8 cellular contexts compared by ENCODE assay signal in genomic region chr11:64849600-64850356, GRCh38. TPM values are rescaled to one million over a fixed set of nuclear protein-coding genes. Genes with fewer than 3 reads are reported as not detected.
A peak's percentile ranks its signal among the peaks of the same experiment; 100 is the strongest.
DNase-seq lines count a peak whose midpoint lies in the region; ATAC-seq, FAIRE-seq and TF ChIP-seq lines count a peak whose summit lies in the region.

No MANE protein-coding gene starts in this region.

- POLR2A ChIA-PET in A549 (lab: Yijun Ruan, JAX) (interaction anchor here (0.6 to 1.6 kb wide), 3 partner anchors 28 to 44 kb away, joined by 3 to 7 read pairs (median 3); partner anchors contain the start of gene EHD1), GM12878 (lab: Charles Lee) (interaction anchor here (0.9 to 24.3 kb wide), 6 partner anchors 14 to 272 kb away, joined by 4 to 620 read pairs (median 9); partner anchors contain the start of genes EHD1, FAU and MRPL49)

- CTCF ChIA-PET in A549 (lab: Yijun Ruan, JAX) = interaction anchor here (1.2 to 39.4 kb wide), 12 partner anchors 11 to 268 kb away, joined by 3 to 1607 read pairs (median 8); partner anchors contain the start of genes ARL2, BATF2, EHD1 and TM7SF2
- CTCF ChIA-PET in GM12878 (lab: Yijun Ruan, JAX) = interaction anchor here (1.0 to 28.8 kb wide), 15 partner anchors 14 to 480 kb away, joined by 3 to 1208 read pairs (median 18); partner anchors contain the start of genes ARL2, CDC42EP2, EHD1 and MAP4K2

- no peaks in the 10 kb centered on the region for H3K27me3 Mint-ChIP-seq in endodermal cell (ENCODE audit: insufficient read depth)

- 91% methylated on average over 15 of the region's 19 CpGs for WGBS in A549 (ENCODE audit: missing lambda C conversion rate)
- 68% methylated on average over 19 of the region's 19 CpGs for WGBS in GM12878 (ENCODE audit: insufficient coverage, insufficient replicate concordance, low lambda C conversion rate, missing lambda C conversion rate)
- 82 to 86% methylated on average over 19 of the region's 19 CpGs for WGBS in lung, 2 donors
- WGBS in endodermal cell (ENCODE audit: insufficient coverage in 1 of 2, insufficient read length in 1 of 2), 2 experiments = 96 to 97% methylated on average over 17 to 19 of the region's 19 CpGs

- peaks cover 5% of the 10 kb centered on the region for H3K36me3 Mint-ChIP-seq in endodermal cell (ENCODE audit: low read depth)

- no TSS peak for BruUV-seq in GM12878 (replicated peaks; lab: Mats Ljungman, UMichigan)

- H3K4me2 ChIP-seq in A549 (no peak overlapping the region), GM12878 (ENCODE audit: control insufficient read depth, insufficient read depth) (no peak overlapping the region)

- H2AFZ ChIP-seq in GM12878 (ENCODE audit: control insufficient read depth, low read depth, low read length) = no peak overlapping the region

- no peak for TF ChIP-seq EP300 in A549 (IDR thresholded peaks at IDR 0.05)
- TF ChIP-seq EP300 in GM12878 (IDR thresholded peaks at IDR 0.05; ENCODE audit: borderline replicate concordance in 1 of 2, control insufficient read depth in 1 of 2, low read depth in 2 of 2, low read length in 2 of 2) = no peak

- RAD21 ChIA-PET in GM12878 (lab: Charles Lee; ENCODE audit: unreplicated experiment) = interaction anchor here (0.6 to 12.9 kb wide), 17 partner anchors 14 to 480 kb away, joined by 3 to 316 read pairs (median 12); partner anchors contain the start of genes ARL2, BATF2, CAPN1 and EHD1

- H3K4me3 ChIP-seq in A549 = no peak overlapping the region
- no peak overlapping the region for H3K4me3 ChIP-seq in GM12878
- H3K4me3 ChIP-seq in lung = no peak overlapping the region
- H3K4me3 ChIP-seq in endodermal cell (ENCODE audit: low read length) = no peak overlapping the region

- no peaks in the 10 kb centered on the region for H3K27me3 ChIP-seq in GM12878 (replicated peaks in 1 of 2; ENCODE audit: control insufficient read depth in 2 of 2, insufficient read depth in 2 of 2, low read length in 1 of 2)
- H3K27me3 ChIP-seq in lung (ENCODE audit: control insufficient read depth, insufficient read depth) = no peaks in the 10 kb centered on the region
- no peaks in the 10 kb centered on the region for H3K27me3 ChIP-seq in endodermal cell (ENCODE audit: control insufficient read depth, insufficient read depth, low read length, poor library complexity, severe bottlenecking)

- H3K4me1 Mint-ChIP-seq in endodermal cell = peaks cover 17% of the 10 kb centered on the region

- SMC1A ChIA-PET in GM12878 (lab: Charles Lee; ENCODE audit: uncharacterized antibody, unreplicated experiment) = interaction anchor here (1.1 to 12.7 kb wide), 10 partner anchors 14 to 262 kb away, joined by 3 to 306 read pairs (median 16); partner anchors contain the start of genes ARL2, BATF2, EHD1 and TM7SF2

- H3K9me3 ChIP-seq in A549 (no peaks in the 10 kb centered on the region), GM12878 (replicated peaks; ENCODE audit: control insufficient read depth, insufficient read depth, low read length) (no peaks in the 10 kb centered on the region), lung (ENCODE audit: control insufficient read depth in 2 of 2, insufficient read depth in 1 of 2, low read length in 1 of 2) (no peaks in the 10 kb centered on the region), endodermal cell (ENCODE audit: control insufficient read depth, low read length) (no peaks in the 10 kb centered on the region)

- in situ Hi-C loops in GM12878 (cut with MboI) = loop anchor here (5.0 kb wide), 1 partner anchor 43 kb away; no protein-coding TSS in a partner anchor

- H3K36me3 ChIP-seq in GM12878 (ENCODE audit: control insufficient read depth in 2 of 2, insufficient read depth in 2 of 2, low read length in 1 of 2) (peaks cover 1 to 20% of the 10 kb centered on the region in 2 experiments; a peak in 3 of 4 replicates), lung (ENCODE audit: control insufficient read depth in 2 of 2, insufficient read depth in 2 of 2, low read length in 2 of 2) (peaks cover 0 to 18% of the 10 kb centered on the region in 2 donors), endodermal cell (ENCODE audit: control insufficient read depth, insufficient read depth, low read length) (peaks cover 4% of the 10 kb centered on the region)

- no peak for FAIRE-seq in A549 (lab: Jason Lieb, UNC)
- no peak for FAIRE-seq in GM12891 (lab: Jason Lieb, UNC)
- no peak for FAIRE-seq in GM12878 (lab: Jason Lieb, UNC)

- H3K4me1 ChIP-seq in A549 (peaks cover 80% of the 10 kb centered on the region), GM12878 (ENCODE audit: control insufficient read depth, insufficient read depth, low read length) (peaks cover 77% of the 10 kb centered on the region), lung (ENCODE audit: control insufficient read depth in 2 of 2, insufficient read depth in 2 of 2, low read length in 2 of 2) (peaks cover 0 to 30% of the 10 kb centered on the region in 2 donors), endodermal cell (ENCODE audit: control insufficient read depth, insufficient read depth, low read length) (no peaks in the 10 kb centered on the region)

- ATAC-seq in A549 = no peak
- no peak for ATAC-seq in GM12878
- no peak for ATAC-seq in lung (ENCODE audit: insufficient read depth, low FRiP score)
- no peak for ATAC-seq in HG03521 (IDR thresholded peaks at IDR 0.05; ENCODE audit: unreplicated experiment)
- no peak for ATAC-seq in GM18519 (IDR thresholded peaks at IDR 0.05; ENCODE audit: low FRiP score, unreplicated experiment)

- H3K27ac ChIP-seq in A549 (peak overlapping the region; percentile 19 to 92; a peak in 4 of 6 replicates), GM12878 (ENCODE audit: control insufficient read depth, insufficient read depth) (peak overlapping the region; percentile 24; the same call in 1 of the 2 replicates), lung (ENCODE audit: low read depth in 1 of 2, low read length in 1 of 2) (peak overlapping the region; percentile 61 to 66), endodermal cell (ENCODE audit: low read depth, low read length) (no peak overlapping the region)

- peaks cover 7% of the 10 kb centered on the region for H3K79me2 ChIP-seq in GM12878 (ENCODE audit: control insufficient read depth, insufficient read depth, low read length)

- DNase-seq in A549 (ENCODE audit: low read depth in 1 of 2, low spot score in 1 of 2) = no peak
- no peak for DNase-seq in GM12891 (ENCODE audit: insufficient read length, low spot score)
- no peak for DNase-seq in GM12878 (ENCODE audit: low read depth, low spot score)
- no peak for DNase-seq in lung (ENCODE audit: low spot score)
- DNase-seq in AG08396 (ENCODE audit: low spot score) = no peak
- no peak for DNase-seq in endodermal cell

- H3K9ac ChIP-seq in GM12878 (ENCODE audit: control insufficient read depth, insufficient read depth, low read length) (no peak overlapping the region), endodermal cell (ENCODE audit: extremely low read depth, low read length, poor library complexity, severe bottlenecking) (no peak overlapping the region)

- H4K20me1 ChIP-seq in GM12878 (ENCODE audit: control insufficient read depth, insufficient read depth) = no peaks in the 10 kb centered on the region

- no peak overlapping the region for H3K27ac Mint-ChIP-seq in endodermal cell

- H3K4me3 Mint-ChIP-seq in endodermal cell = no peak overlapping the region

- TF ChIP-seq RAD21 in A549 (conservative IDR thresholded peaks at IDR 0.05 in 1 of 2, IDR thresholded peaks at IDR 0.05 in 1 of 2) (0 out of 5 replicates have a peak, but pooled peaks of 1 of the 2 experiments have one; percentile 2), GM12878 (IDR thresholded peaks at IDR 0.05; ENCODE audit: insufficient read depth, low read depth, low read length) (peak; percentile 22; the same call in 1 of the 2 replicates)

- intact Hi-C loops in GM12878 (cut with micrococcal nuclease; ENCODE audit: unreplicated experiment) = loop anchor here (2.0 to 10.0 kb wide), 3 partner anchors 15 to 405 kb away; partner anchors contain the start of gene EHD1

- no peaks in the 10 kb centered on the region for H3K9me3 Mint-ChIP-seq in endodermal cell

- TF ChIP-seq POLR2A in A549 (IDR thresholded peaks at IDR 0.05; ENCODE audit: low read length) = no peak
- peak; percentile 32; the same call in 1 of the 2 replicates for TF ChIP-seq POLR2A in GM12891 (IDR thresholded peaks at IDR 0.05; ENCODE audit: low read depth, low read length)
- no peak for TF ChIP-seq POLR2A in GM12878 (IDR thresholded peaks at IDR 0.05; ENCODE audit: low read depth, low read length)

- TF ChIP-seq CTCF in A549 (IDR thresholded peaks at IDR 0.05) (no peak), GM12878 (IDR thresholded peaks at IDR 0.05 in 2 of 3, conservative IDR thresholded peaks at IDR 0.05 in 1 of 3; ENCODE audit: control insufficient read depth in 2 of 3, extremely low read depth in 1 of 3, insufficient read depth in 1 of 3, low read depth in 3 of 3, low read length in 3 of 3) (no peak), lung (IDR thresholded peaks at IDR 0.05; ENCODE audit: control extremely low read depth, extremely low read depth) (no peak), endodermal cell (conservative IDR thresholded peaks at IDR 0.05) (no peak)

RNA-seq across cellular contexts. Expression of gene CDC42BPG, which starts 5.3 kb away (rescaled TPM):
- 0.35 and 0.50 TPM in 2 replicates for polyA plus RNA-seq in A549 (2011; rRNA removed)
- polyA plus RNA-seq in A549 (2012; cell fraction: cytosol; rRNA removed) = 0.26 and 0.49 TPM in 2 replicates
- 1.3 and 1.8 TPM in 2 replicates for polyA plus RNA-seq in A549 (2012; cell fraction: nucleus; rRNA removed)
- polyA plus RNA-seq in A549 (2017; fragmentation: RNase III; extraction: RNeasy Plus Mini Kit Qiagen cat#74134 plus additional on column Dnase treatment) = 1.0 to 1.1 TPM (median 1.0 TPM) in 3 replicates
- polyA minus RNA-seq in A549 (2011; rRNA and poly(A)+ RNA removed) = 0.45 and 1.0 TPM in 2 replicates
- polyA plus RNA-seq in GM12891 (2012; ENCODE audit: low read depth, missing spikeins) = 0.36 TPM
- total RNA-seq in GM12878 (2013; cell fraction: nucleolus; rRNA removed) = 0.73 and 1.6 TPM in 2 replicates
- total RNA-seq in GM12878 (2014; rRNA removed) = 0.11 and 1.3 TPM in 2 replicates
- total RNA-seq in GM12878 (2014; rRNA removed; fragmentation: Illumina TruSeq; extraction: Trizol) = 0.09 TPM in 2 replicates
- total RNA-seq in GM12878 (2021) = 0.36 and 0.45 TPM in 2 replicates
- polyA plus RNA-seq in GM12878 (2011; ENCODE audit: low read depth) = 0.10 TPM
- 0.04 and 0.12 TPM in 2 replicates for polyA plus RNA-seq in GM12878 (2011; rRNA removed)
- polyA plus RNA-seq in GM12878 (2011; cell fraction: cytosol; rRNA removed) = 0.10 and 0.13 TPM in 2 replicates
- polyA plus RNA-seq in GM12878 (2011; cell fraction: nucleus; rRNA removed) = 0.48 and 0.92 TPM in 2 replicates
- polyA plus RNA-seq in GM12878 (2012) = 0.22 and 0.45 TPM in 2 replicates
- polyA plus RNA-seq in GM12878 (2014; fragmentation: Illumina TruSeq; extraction: Trizol) = 0.03 and 0.46 TPM in 2 replicates
- under 1 TPM in 1 of 2 experiments, not detected in 1; 0.02 TPM for polyA plus RNA-seq in GM12878 (2014; fragmentation: Nextera tagmentation; extraction: Ambion mirVana)
- 0.44 and 0.53 TPM in 2 replicates for polyA plus RNA-seq in GM12878 (2014; rRNA removed)
- under 1 TPM; 0.04 TPM for polyA plus RNA-seq in GM12878 (2016; fragmentation: Nextera tagmentation; extraction: Ambion mirVana)
- 0.05 TPM in 1 of 2 replicates, not detected in the other for polyA minus RNA-seq in GM12878 (2011; rRNA and poly(A)+ RNA removed)
- 0.13 TPM in 1 of 2 replicates, not detected in the other for polyA minus RNA-seq in GM12878 (2011; cell fraction: cytosol; rRNA and poly(A)+ RNA removed)
- polyA minus RNA-seq in GM12878 (2011; cell fraction: nucleus; rRNA and poly(A)+ RNA removed) = 0.19 and 0.24 TPM in 2 replicates
- 10 to 100 TPM; 11.2 to 23.5 TPM for total RNA-seq in lung
- polyA plus RNA-seq in lung = 1 to 10 TPM; 7.1 to 10.0 TPM
- total RNA-seq in endodermal cell = 10 to 100 TPM; 11.1 to 12.6 TPM
- polyA plus RNA-seq in endodermal cell (2013, experiment 1 of 2) = 2.0 TPM
- polyA plus RNA-seq in endodermal cell (2013, experiment 2 of 2) = 1.7 TPM

RNA-seq across cellular contexts. Expression of gene EHD1, which starts 28.6 kb away (rescaled TPM):
- polyA plus RNA-seq in A549 (2011; rRNA removed) = 25.9 and 27.7 TPM in 2 replicates
- polyA plus RNA-seq in A549 (2012; cell fraction: cytosol; rRNA removed) = 96.0 and 103 TPM in 2 replicates
- polyA plus RNA-seq in A549 (2012; cell fraction: nucleus; rRNA removed) = 153 and 200 TPM in 2 replicates
- 37.8 to 52.4 TPM (median 43.4 TPM) in 3 replicates for polyA plus RNA-seq in A549 (2017; fragmentation: RNase III; extraction: RNeasy Plus Mini Kit Qiagen cat#74134 plus additional on column Dnase treatment)
- polyA minus RNA-seq in A549 (2011; rRNA and poly(A)+ RNA removed) = 65.8 and 67.3 TPM in 2 replicates
- 84.7 TPM for polyA plus RNA-seq in GM12891 (2012; ENCODE audit: low read depth, missing spikeins)
- total RNA-seq in GM12878 (2013; cell fraction: nucleolus; rRNA removed) = 122 and 128 TPM in 2 replicates
- 50.9 and 64.6 TPM in 2 replicates for total RNA-seq in GM12878 (2014; rRNA removed)
- 24.3 and 24.5 TPM in 2 replicates for total RNA-seq in GM12878 (2014; rRNA removed; fragmentation: Illumina TruSeq; extraction: Trizol)
- 165 and 166 TPM in 2 replicates for total RNA-seq in GM12878 (2021)
- 43.3 TPM for polyA plus RNA-seq in GM12878 (2011; ENCODE audit: low read depth)
- polyA plus RNA-seq in GM12878 (2011; rRNA removed) = 21.0 and 50.4 TPM in 2 replicates
- polyA plus RNA-seq in GM12878 (2011; cell fraction: cytosol; rRNA removed) = 79.0 and 83.3 TPM in 2 replicates
- polyA plus RNA-seq in GM12878 (2011; cell fraction: nucleus; rRNA removed) = 107 and 190 TPM in 2 replicates
- 112 and 125 TPM in 2 replicates for polyA plus RNA-seq in GM12878 (2012)
- 18.9 and 71.4 TPM in 2 replicates for polyA plus RNA-seq in GM12878 (2014; fragmentation: Illumina TruSeq; extraction: Trizol)
- 1 to 10 TPM; 1.0 to 2.2 TPM for polyA plus RNA-seq in GM12878 (2014; fragmentation: Nextera tagmentation; extraction: Ambion mirVana)
- 68.5 and 102 TPM in 2 replicates for polyA plus RNA-seq in GM12878 (2014; rRNA removed)
- polyA plus RNA-seq in GM12878 (2016; fragmentation: Nextera tagmentation; extraction: Ambion mirVana) = 10 to 100 TPM; 88.1 to 97.5 TPM
- 75.9 and 95.9 TPM in 2 replicates for polyA minus RNA-seq in GM12878 (2011; rRNA and poly(A)+ RNA removed)
- 32.5 and 39.8 TPM in 2 replicates for polyA minus RNA-seq in GM12878 (2011; cell fraction: cytosol; rRNA and poly(A)+ RNA removed)
- polyA minus RNA-seq in GM12878 (2011; cell fraction: nucleus; rRNA and poly(A)+ RNA removed) = 37.4 and 72.2 TPM in 2 replicates
- 100 to 1,000 TPM in 1 of 2 donors, 10 to 100 TPM in 1; 71.2 to 139 TPM for total RNA-seq in lung
- polyA plus RNA-seq in lung = 100 to 1,000 TPM in 1 of 2 donors, 10 to 100 TPM in 1; 42.1 to 144 TPM
- 10 to 100 TPM; 39.7 to 43.8 TPM for total RNA-seq in endodermal cell
- polyA plus RNA-seq in endodermal cell (2013, experiment 1 of 2) = 33.1 TPM
- 32.7 TPM for polyA plus RNA-seq in endodermal cell (2013, experiment 2 of 2)

RNA-seq across cellular contexts. Expression of gene MEN1, which starts 39.4 kb away (rescaled TPM):
- polyA plus RNA-seq in A549 (2011; rRNA removed) (17.0 and 18.5 TPM in 2 replicates), A549 (2017; fragmentation: RNase III; extraction: RNeasy Plus Mini Kit Qiagen cat#74134 plus additional on column Dnase treatment) (30.2 to 35.5 TPM (median 34.7 TPM) in 3 replicates), GM12878 (2011; rRNA removed) (6.0 and 19.0 TPM in 2 replicates), GM12878 (2014; fragmentation: Illumina TruSeq; extraction: Trizol) (13.0 and 22.4 TPM in 2 replicates), GM12878 (2014; fragmentation: Nextera tagmentation; extraction: Ambion mirVana) (1 to 10 TPM; 2.5 to 4.1 TPM), GM12878 (2014; rRNA removed) (26.8 and 37.5 TPM in 2 replicates), GM12878 (2016; fragmentation: Nextera tagmentation; extraction: Ambion mirVana) (10 to 100 TPM; 38.9 to 39.7 TPM), lung (10 to 100 TPM; 15.0 to 18.5 TPM)
- 50.1 and 64.4 TPM in 2 replicates for polyA plus RNA-seq in A549 (2012; cell fraction: cytosol; rRNA removed)
- 94.3 and 126 TPM in 2 replicates for polyA plus RNA-seq in A549 (2012; cell fraction: nucleus; rRNA removed)
- polyA minus RNA-seq in A549 (2011; rRNA and poly(A)+ RNA removed) = 13.9 and 14.7 TPM in 2 replicates
- polyA plus RNA-seq in GM12891 (2012; ENCODE audit: low read depth, missing spikeins) = 16.2 TPM
- 19.7 and 20.0 TPM in 2 replicates for total RNA-seq in GM12878 (2013; cell fraction: nucleolus; rRNA removed)
- total RNA-seq in GM12878 (2014; rRNA removed) (14.4 and 19.0 TPM in 2 replicates), GM12878 (2014; rRNA removed; fragmentation: Illumina TruSeq; extraction: Trizol) (6.3 and 6.5 TPM in 2 replicates), GM12878 (2021) (31.1 and 32.6 TPM in 2 replicates), lung (10 to 100 TPM; 18.8 to 24.9 TPM), endodermal cell (10 to 100 TPM; 44.5 to 48.7 TPM)
- 34.2 TPM for polyA plus RNA-seq in GM12878 (2011; ENCODE audit: low read depth)
- polyA plus RNA-seq in GM12878 (2011; cell fraction: cytosol; rRNA removed) = 21.8 and 25.3 TPM in 2 replicates
- 82.8 and 85.9 TPM in 2 replicates for polyA plus RNA-seq in GM12878 (2011; cell fraction: nucleus; rRNA removed)
- polyA plus RNA-seq in GM12878 (2012) = 23.4 and 25.0 TPM in 2 replicates
- 11.0 and 14.9 TPM in 2 replicates for polyA minus RNA-seq in GM12878 (2011; rRNA and poly(A)+ RNA removed)
- 11.9 and 14.7 TPM in 2 replicates for polyA minus RNA-seq in GM12878 (2011; cell fraction: cytosol; rRNA and poly(A)+ RNA removed)
- polyA minus RNA-seq in GM12878 (2011; cell fraction: nucleus; rRNA and poly(A)+ RNA removed) = 11.5 and 17.5 TPM in 2 replicates
- polyA plus RNA-seq in endodermal cell (2013, experiment 1 of 2) = 48.7 TPM
- polyA plus RNA-seq in endodermal cell (2013, experiment 2 of 2) = 44.3 TPM

RNA-seq across cellular contexts. Expression of gene MAP4K2, which starts 46.8 kb away (rescaled TPM):
- polyA plus RNA-seq in A549 (2011; rRNA removed) (9.4 and 10.2 TPM in 2 replicates), A549 (2017; fragmentation: RNase III; extraction: RNeasy Plus Mini Kit Qiagen cat#74134 plus additional on column Dnase treatment) (8.4 to 10.6 TPM (median 9.9 TPM) in 3 replicates), GM12878 (2011; rRNA removed) (27.3 and 49.9 TPM in 2 replicates), GM12878 (2014; fragmentation: Illumina TruSeq; extraction: Trizol) (16.1 and 42.8 TPM in 2 replicates), GM12878 (2014; fragmentation: Nextera tagmentation; extraction: Ambion mirVana) (1 to 10 TPM in 1 of 2 experiments, under 1 TPM in 1; 0.98 to 4.4 TPM), GM12878 (2014; rRNA removed) (69.0 and 71.8 TPM in 2 replicates), GM12878 (2016; fragmentation: Nextera tagmentation; extraction: Ambion mirVana) (10 to 100 TPM; 47.8 to 52.9 TPM), lung (10 to 100 TPM; 15.0 to 24.3 TPM)
- polyA plus RNA-seq in A549 (2012; cell fraction: cytosol; rRNA removed) = 13.1 and 13.5 TPM in 2 replicates
- polyA plus RNA-seq in A549 (2012; cell fraction: nucleus; rRNA removed) = 25.7 and 33.8 TPM in 2 replicates
- 11.3 and 17.7 TPM in 2 replicates for polyA minus RNA-seq in A549 (2011; rRNA and poly(A)+ RNA removed)
- polyA plus RNA-seq in GM12891 (2012; ENCODE audit: low read depth, missing spikeins) = 30.2 TPM
- total RNA-seq in GM12878 (2013; cell fraction: nucleolus; rRNA removed) = 51.0 and 55.9 TPM in 2 replicates
- total RNA-seq in GM12878 (2014; rRNA removed) (66.7 and 74.7 TPM in 2 replicates), GM12878 (2014; rRNA removed; fragmentation: Illumina TruSeq; extraction: Trizol) (36.9 and 41.0 TPM in 2 replicates), GM12878 (2021) (78.1 and 79.2 TPM in 2 replicates), lung (10 to 100 TPM; 23.3 to 41.8 TPM), endodermal cell (10 to 100 TPM; 24.7 to 32.4 TPM)
- polyA plus RNA-seq in GM12878 (2011; ENCODE audit: low read depth) = 11.2 TPM
- polyA plus RNA-seq in GM12878 (2011; cell fraction: cytosol; rRNA removed) = 73.2 and 91.2 TPM in 2 replicates
- 284 and 290 TPM in 2 replicates for polyA plus RNA-seq in GM12878 (2011; cell fraction: nucleus; rRNA removed)
- 33.8 and 37.8 TPM in 2 replicates for polyA plus RNA-seq in GM12878 (2012)
- polyA minus RNA-seq in GM12878 (2011; rRNA and poly(A)+ RNA removed) = 58.6 and 101 TPM in 2 replicates
- polyA minus RNA-seq in GM12878 (2011; cell fraction: cytosol; rRNA and poly(A)+ RNA removed) = 25.9 and 26.6 TPM in 2 replicates
- 50.8 and 62.9 TPM in 2 replicates for polyA minus RNA-seq in GM12878 (2011; cell fraction: nucleus; rRNA and poly(A)+ RNA removed)
- 20.7 TPM for polyA plus RNA-seq in endodermal cell (2013, experiment 1 of 2)
- polyA plus RNA-seq in endodermal cell (2013, experiment 2 of 2) = 18.3 TPM

Comparison
In these comparisons a context has a peak if more than half of its experiments do, and no peak if none do; other contexts are left out.
1. RNA of gene CDC42BPG, which starts 5.3 kb away (total RNA-seq): 11.2 to 23.5 TPM in lung and 11.1 to 12.6 TPM in endodermal cell; 0.09 to 1.6 TPM in GM12878; every median in the first group is over 4 times any median in the second.
2. Of the 24 proteins assayed by ChIP-seq in both GM12878 and A549: peak only in GM12878: POLR2AphosphoS2; only in A549: none; in both: none; in neither: 22; mixed calls (peak in some experiments, not most) for 1.